In genomic region chr13:50617134-50617721, GRCh38 we compare ENCODE assay signal across 12 cellular contexts.
DNase-seq lines count a peak whose midpoint lies in the region; ATAC-seq and TF ChIP-seq lines count a peak whose summit lies in the region.
"Had no signal": no experiment of that assay in that cellular context is flagged by ENCODE, and none has a peak within 500 bp of the region (broad histone marks: within the 10 kb centered on the region; RNA-seq: fewer than 3 reads in every experiment).

No MANE protein-coding gene starts in this region.

- H3K23ac ChIP-seq in neuronal stem cell (ENCODE audit: low read depth, low read length, poor library complexity), result no peak overlapping the region

- H3K4me1 ChIP-seq in OCI-LY1 (ENCODE audit: insufficient read depth, low read length, severe bottlenecking) (peaks cover 84% of the 10 kb centered on the region), neuronal stem cell (ENCODE audit: control insufficient read depth in 2 of 2, insufficient read depth in 1 of 2, low read depth in 1 of 2, low read length in 2 of 2) (no peaks in the 10 kb centered on the region), sigmoid colon (peaks cover 0 to 7% (median 3%) of the 10 kb centered on the region in 4 donors)

- H3F3A ChIP-seq in OCI-LY1 (ENCODE audit: insufficient read depth, low read length), result no peaks in the 10 kb centered on the region

- no peaks in the 10 kb centered on the region for H3K79me2 ChIP-seq in OCI-LY1 (ENCODE audit: insufficient read depth, low read length)

- H4K8ac ChIP-seq in neuronal stem cell (ENCODE audit: low read depth, low read length), result no peak overlapping the region

- no peak overlapping the region for H2BK120ac ChIP-seq in neuronal stem cell (ENCODE audit: low read depth, low read length)

- H2BK5ac ChIP-seq in neuronal stem cell (ENCODE audit: low read length), result no peak overlapping the region

- H2BK15ac ChIP-seq in neuronal stem cell (ENCODE audit: low read length), result no peak overlapping the region

- H3K36me3 ChIP-seq in OCI-LY1 (ENCODE audit: insufficient read depth, low read length), result no peaks in the 10 kb centered on the region
- no peaks in the 10 kb centered on the region for H3K36me3 ChIP-seq in neuronal stem cell (replicated peaks in 1 of 2; ENCODE audit: control insufficient read depth in 2 of 2, insufficient read depth in 2 of 2, low read length in 2 of 2)
- no peaks in the 10 kb centered on the region for H3K36me3 ChIP-seq in sigmoid colon

- H2AFZ ChIP-seq in OCI-LY1 (ENCODE audit: low read length) (no peak overlapping the region), neuronal stem cell (ENCODE audit: low read length) (peak overlapping the region; percentile 43)

- no peak for TF ChIP-seq EP300 in sigmoid colon (IDR thresholded peaks at IDR 0.05)

- WGBS in neuronal stem cell (ENCODE audit: extremely low coverage in 2 of 2, insufficient read length in 2 of 2, insufficient replicate concordance in 1 of 2), 2 donors, result no CpG with 5 or more reads among the region's 3 CpGs
- WGBS in sigmoid colon, 2 donors, result 86 to 91% methylated on average over 3 of the region's 3 CpGs

- no peaks in the 10 kb centered on the region for H3K9me3 ChIP-seq in OCI-LY1 (ENCODE audit: low read length)
- H3K9me3 ChIP-seq in neuronal stem cell (replicated peaks in 1 of 2; ENCODE audit: control insufficient read depth in 2 of 2, insufficient read depth in 1 of 2, low read depth in 1 of 2, low read length in 2 of 2), result no peaks in the 10 kb centered on the region
- H3K9me3 ChIP-seq in sigmoid colon, result no peaks in the 10 kb centered on the region

- H3K4me3 ChIP-seq in OCI-LY1 (ENCODE audit: low read depth, low read length, poor library complexity, severe bottlenecking) (no peak overlapping the region), neuronal stem cell (ENCODE audit: low read length in 2 of 2) (no peak overlapping the region), sigmoid colon (no peak overlapping the region)

- no peak overlapping the region for H3K18ac ChIP-seq in neuronal stem cell (ENCODE audit: low read length)

- H3K4ac ChIP-seq in neuronal stem cell (ENCODE audit: low read length), result no peak overlapping the region

- H3K9me2 ChIP-seq in OCI-LY1 (ENCODE audit: low read depth, low read length), result no peaks in the 10 kb centered on the region

- H4K20me1 ChIP-seq in OCI-LY1 (ENCODE audit: insufficient read depth, low read length), result no peaks in the 10 kb centered on the region

- no peak overlapping the region for H2AK5ac ChIP-seq in neuronal stem cell (ENCODE audit: low read depth, low read length)

- TF ChIP-seq CTCF in OCI-LY1 (IDR thresholded peaks at IDR 0.05; ENCODE audit: low read length), result no peak
- no peak for TF ChIP-seq CTCF in sigmoid colon (IDR thresholded peaks at IDR 0.05)

- DNase-seq in GDM1 (lab: John Stamatoyannopoulos, UW), result peak; percentile 17
- DNase-seq in dermis blood vessel endothelial cell, result peak; percentile 12
- DNase-seq in neuronal stem cell (ENCODE audit: low spot score), result no peak
- DNase-seq in sigmoid colon, result no peak
- DNase-seq in NCI-H774 (lab: John Stamatoyannopoulos, UW), result no peak
- no peak for DNase-seq in SW 1271 (lab: John Stamatoyannopoulos, UW)
- DNase-seq: activated CD8-positive, alpha-beta memory T cell treated with anti-CD3 and anti-CD28 coated beads, Interleukin-2, amount 10 ng/mL, durations not matched to agents 7 days and 5 days; DMS153; NCI-H2227 treated with DMSO at 0.1 percent for 48 hours; T-cell had no signal

- H3K27me3 ChIP-seq in OCI-LY1 (ENCODE audit: insufficient read depth, low read length), result no peaks in the 10 kb centered on the region
- no peaks in the 10 kb centered on the region for H3K27me3 ChIP-seq in neuronal stem cell (ENCODE audit: control insufficient read depth in 3 of 3, insufficient read depth in 3 of 3, low read depth in 1 of 3, low read length in 3 of 3)
- no peaks in the 10 kb centered on the region for H3K27me3 ChIP-seq in sigmoid colon

- H3K4me2 ChIP-seq in OCI-LY1 (ENCODE audit: low read length), result no peak overlapping the region; the same call in 1 of the 2 replicates
- no peak overlapping the region for H3K4me2 ChIP-seq in neuronal stem cell (ENCODE audit: insufficient read depth, low read length, poor library complexity, severe bottlenecking)

- H3K14ac ChIP-seq in neuronal stem cell (ENCODE audit: low read length), result no peak overlapping the region

- no peak overlapping the region for H2BK12ac ChIP-seq in neuronal stem cell (ENCODE audit: low read length)

- no peak for ATAC-seq in GM19455 (IDR thresholded peaks at IDR 0.05; ENCODE audit: unreplicated experiment)
- ATAC-seq: activated CD8-positive, alpha-beta memory T cell treated with anti-CD3 and anti-CD28 coated beads, Interleukin-2, amount 10 ng/mL, durations not matched to agents 7 days and 5 days; T-cell had no signal

- H3K27ac ChIP-seq in OCI-LY1 (ENCODE audit: low read depth, low read length, poor library complexity, severe bottlenecking), result peak overlapping the region; percentile 76
- H3K27ac ChIP-seq in neuronal stem cell (replicated peaks; ENCODE audit: low read length), result no peak overlapping the region
- no peak overlapping the region for H3K27ac ChIP-seq in sigmoid colon

- intact Hi-C loops in sigmoid colon (cut with DNase I), result no loop called here

- H3K9ac ChIP-seq in OCI-LY1 (ENCODE audit: low read length) (no peak overlapping the region; the same call in 1 of the 2 replicates), neuronal stem cell (ENCODE audit: low read depth, low read length, poor library complexity) (no peak overlapping the region)

- no peaks in the 10 kb centered on the region for H3K79me1 ChIP-seq in neuronal stem cell (ENCODE audit: low read depth, low read length)

- no peak overlapping the region for H4K91ac ChIP-seq in neuronal stem cell (ENCODE audit: low read depth, low read length, poor library complexity)

- TF ChIP-seq POLR2A in sigmoid colon (IDR thresholded peaks at IDR 0.05), result no peak

Comparison
In these comparisons a context has a peak if more than half of its experiments do, and no peak if none do; other contexts are left out.
1. DNase-seq: peak in GDM1 (single experiment) and dermis blood vessel endothelial cell (single experiment); none in neuronal stem cell (single experiment), sigmoid colon (single experiment), NCI-H774 (single experiment) and SW 1271 (0 of 2).